8 cellular contexts compared by ENCODE assay signal in the genomic region with DNA sequence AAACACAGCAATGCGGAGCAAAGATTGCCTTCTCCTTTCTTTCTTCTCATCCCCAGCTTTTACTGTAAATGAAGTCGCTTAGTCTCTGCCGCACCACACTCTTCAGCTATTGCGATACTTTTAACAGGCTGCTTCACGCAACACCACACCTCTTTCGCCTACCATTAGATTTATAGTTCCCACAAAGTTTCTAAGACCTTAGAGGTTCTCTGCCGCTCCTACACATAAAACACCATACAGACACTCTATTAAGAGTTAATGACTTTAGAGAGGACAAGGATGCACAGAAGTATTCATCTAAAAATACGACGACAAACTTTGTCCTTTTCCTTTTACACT. TPM values are rescaled to one million over a fixed set of nuclear protein-coding genes. Genes with fewer than 3 reads are reported as not detected.
DNase-seq lines count a peak whose midpoint lies in the region; ATAC-seq and TF ChIP-seq lines count a peak whose summit lies in the region.

No MANE protein-coding gene starts in this region.

- H3K36me3 ChIP-seq in sigmoid colon = no peaks in the 10 kb centered on the region

- intact Hi-C loops in Calu3 (cut with micrococcal nuclease; ENCODE audit: unreplicated experiment) (no loop called here), activated B cell treated with CpG ODN at 0.5 μM for 24 hours (cut with micrococcal nuclease) (loop anchor here (1.0 kb wide), 4 partner anchors 34 to 579 kb away; partner anchors contain the start of genes AP3S1, ATG12, CCDC112 and TRIM36), left cardiac atrium (cut with DNase I) (no loop called here), sigmoid colon (cut with DNase I) (loop anchor here (2.0 to 10.0 kb wide), 2 partner anchors 35 to 87 kb away; partner anchors contain the start of gene CCDC112)

- no peak for TF ChIP-seq POLR2A in sigmoid colon (IDR thresholded peaks at IDR 0.05)

- WGBS in sigmoid colon, 2 donors = 1% methylated on average over 9 of the region's 9 CpGs

- H3K4me1 ChIP-seq in sigmoid colon = peaks cover 0 to 21% (median 20%) of the 10 kb centered on the region in 4 donors

- peak overlapping the region; percentile 88 for H3K27ac Mint-ChIP-seq in Calu3 (ENCODE audit: unreplicated experiment)
- peak overlapping the region; percentile 96 for H3K27ac Mint-ChIP-seq in activated B cell treated with CpG ODN at 0.5 μM for 24 hours

- H3K27me3 ChIP-seq in sigmoid colon = no peaks in the 10 kb centered on the region

- peak overlapping the region; percentile 77 to 86 (median 84) for H3K27ac ChIP-seq in sigmoid colon

- POLR2A ChIA-PET in activated B cell treated with CpG ODN at 0.5 μM for 24 hours (lab: Charles Lee) = interaction anchor here (0.5 to 2.5 kb wide), 12 partner anchors 11 to 579 kb away, joined by 3 to 16 read pairs (median 5); partner anchors contain the start of genes AP3S1, ATG12, CCDC112 and FEM1C

- H3K4me1 Mint-ChIP-seq in Calu3 (ENCODE audit: low read depth, unreplicated experiment) (no peaks in the 10 kb centered on the region), activated B cell treated with CpG ODN at 0.5 μM for 24 hours (peaks cover 53% of the 10 kb centered on the region)

- no peak for DNase-seq in Calu3
- DNase-seq in activated B cell treated with CpG ODN at 0.5 μM for 24 hours = no peak
- no peak for DNase-seq in left cardiac atrium
- DNase-seq in sigmoid colon = no peak
- no peak for DNase-seq in NCI-H1436 (lab: John Stamatoyannopoulos, UW)
- no peak for DNase-seq in NK-92 treated with Interleukin-12 subunit alpha and Interleukin-12 subunit beta, amount 100 ng/mL, for 24 hours (lab: John Stamatoyannopoulos, UW)

- TF ChIP-seq CTCF in Calu3 (IDR thresholded peaks at IDR 0.05; ENCODE audit: unreplicated experiment) = no peak
- no peak for TF ChIP-seq CTCF in activated B cell treated with CpG ODN at 0.5 μM for 24 hours (IDR thresholded peaks at IDR 0.05)
- TF ChIP-seq CTCF in sigmoid colon (IDR thresholded peaks at IDR 0.05) = no peak

- H3K36me3 Mint-ChIP-seq in Calu3 (ENCODE audit: insufficient read depth, unreplicated experiment) (peaks cover 26% of the 10 kb centered on the region), activated B cell treated with CpG ODN at 0.5 μM for 24 hours (ENCODE audit: low read depth) (peaks cover 27% of the 10 kb centered on the region)

- ATAC-seq in GM19467 (IDR thresholded peaks at IDR 0.05; ENCODE audit: unreplicated experiment) = peak; percentile 28
- ATAC-seq in HG03460 (IDR thresholded peaks at IDR 0.05; ENCODE audit: unreplicated experiment) = peak; percentile 36
- peak; percentile 30 for ATAC-seq in activated B cell treated with CpG ODN at 0.5 μM for 24 hours (ENCODE audit: low read depth)
- peak; percentile 12 to 13 for ATAC-seq in left cardiac atrium

- TF ChIP-seq EP300 in sigmoid colon (IDR thresholded peaks at IDR 0.05) = no peak

- H3K27me3 Mint-ChIP-seq in Calu3 (ENCODE audit: unreplicated experiment) (no peaks in the 10 kb centered on the region), activated B cell treated with CpG ODN at 0.5 μM for 24 hours (no peaks in the 10 kb centered on the region)

- BruUV-seq in Calu3 (replicated peaks; lab: Mats Ljungman, UMichigan) = no TSS peak

- H3K4me3 ChIP-seq in sigmoid colon = peak overlapping the region; percentile 71 to 80 (median 74)

- H3K9me3 Mint-ChIP-seq in Calu3 (ENCODE audit: low read depth, unreplicated experiment) (no peaks in the 10 kb centered on the region), activated B cell treated with CpG ODN at 0.5 μM for 24 hours (no peaks in the 10 kb centered on the region)

- peak overlapping the region; percentile 88 for H3K4me3 Mint-ChIP-seq in Calu3 (ENCODE audit: low read depth, unreplicated experiment)
- H3K4me3 Mint-ChIP-seq in activated B cell treated with CpG ODN at 0.5 μM for 24 hours = peak overlapping the region; percentile 99

- CTCF ChIA-PET in Calu3 (lab: Charles Lee) (interaction anchor here (0.6 to 1.6 kb wide), 5 partner anchors 8 to 342 kb away, joined by 3 to 6 read pairs (median 3); no protein-coding TSS in a partner anchor), activated B cell treated with CpG ODN at 0.5 μM for 24 hours (lab: Charles Lee) (interaction anchor here (0.6 to 1.6 kb wide), 5 partner anchors 11 to 340 kb away, joined by 3 to 8 read pairs (median 4); partner anchors contain the start of gene TICAM2)

- no peaks in the 10 kb centered on the region for H3K9me3 ChIP-seq in sigmoid colon

RNA-seq across cellular contexts. Expression of gene PGGT1B, which starts 0.6 kb away (rescaled TPM):
- total RNA-seq in Calu3 (2022) (46.4 and 54.0 TPM in 2 replicates), activated B cell treated with CpG ODN at 0.5 μM for 24 hours (52.1 and 52.9 TPM in 2 replicates), left cardiac atrium (10 to 100 TPM; 23.0 to 32.3 TPM), sigmoid colon (10 to 100 TPM; 11.4 to 18.3 (median 12.4) TPM)
- 1 to 10 TPM; 5.4 to 8.0 (median 7.9) TPM for polyA plus RNA-seq in sigmoid colon

RNA-seq across cellular contexts. Expression of gene CCDC112, which starts 34.4 kb away (rescaled TPM):
- total RNA-seq in Calu3 (2022) = 11.2 and 11.3 TPM in 2 replicates
- total RNA-seq in activated B cell treated with CpG ODN at 0.5 μM for 24 hours = 5.2 and 5.3 TPM in 2 replicates
- total RNA-seq in left cardiac atrium = 1 to 10 TPM; 3.0 to 4.1 TPM
- total RNA-seq in sigmoid colon = 10 to 100 TPM in 3 of 4 donors, 1 to 10 TPM in 1; 4.6 to 19.4 (median 12.6) TPM
- polyA plus RNA-seq in sigmoid colon = 1 to 10 TPM; 5.8 to 9.6 (median 7.9) TPM

Comparison
In these comparisons a context has a peak if more than half of its experiments do, and no peak if none do; other contexts are left out.
1. intact Hi-C loops: an anchor here in activated B cell treated with CpG ODN at 0.5 μM for 24 hours (1.0 kb wide) and sigmoid colon (2.0 to 10.0 kb wide); none called in Calu3 and left cardiac atrium.